ENCODE assay signal across 1 cellular context in the genomic region with DNA sequence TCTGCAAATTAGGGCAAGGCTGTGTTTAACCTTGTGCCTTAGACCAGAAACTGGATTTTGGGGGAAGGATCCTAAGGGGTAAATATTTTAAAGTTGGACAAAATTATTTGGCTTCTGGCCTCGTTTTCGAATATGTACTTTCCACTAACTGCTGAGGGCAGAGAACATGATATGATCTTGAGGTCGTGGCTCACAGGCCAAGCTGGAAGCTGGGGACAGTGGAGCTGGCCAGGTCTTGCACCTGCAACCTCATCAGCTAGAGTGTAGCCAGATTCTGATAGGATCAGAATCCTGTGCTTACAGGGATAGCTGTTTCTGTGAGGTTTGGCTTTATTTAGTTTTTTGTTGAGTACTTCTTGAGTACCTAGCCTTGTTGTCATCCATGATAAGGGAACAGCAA.
A peak's percentile ranks its signal among the peaks of the same experiment; 100 is the strongest.
TF ChIP-seq lines count a peak whose summit lies in the region.

No MANE protein-coding gene starts in this region.

TF ChIP-seq in K562, 482 proteins besides CTCF, POLR2A, EP300 and RAD21:
- TF ChIP-seq CBFA2T3 (IDR thresholded peaks at IDR 0.05) (peak; percentile 7; the same call in 1 of the 2 replicates), SRF (CRISPR knock-in tag; IDR thresholded peaks at IDR 0.05) (no peak), RCOR1 (IDR thresholded peaks at IDR 0.05; ENCODE audit: borderline replicate concordance in 1 of 2, low read depth in 2 of 2, low read length in 2 of 2) (0 out of 4 replicates have a peak, but pooled peaks of 1 of the 2 experiments have one; percentile 16), ZNF384 (IDR thresholded peaks at IDR 0.05; ENCODE audit: low read depth, low read length) (0 out of 2 replicates have a peak, but pooled peaks have one; percentile 7)
